In genomic region chr10:86400705-86401587, GRCh38 we compare ENCODE assay signal across 1 cellular context.
TF ChIP-seq lines count a peak whose summit lies in the region.

No MANE protein-coding gene starts in this region.

TF ChIP-seq in HepG2, 621 proteins besides CTCF, POLR2A, EP300 and RAD21 (continued from another document and continues in another):
- TF ChIP-seq, protein P1, sequence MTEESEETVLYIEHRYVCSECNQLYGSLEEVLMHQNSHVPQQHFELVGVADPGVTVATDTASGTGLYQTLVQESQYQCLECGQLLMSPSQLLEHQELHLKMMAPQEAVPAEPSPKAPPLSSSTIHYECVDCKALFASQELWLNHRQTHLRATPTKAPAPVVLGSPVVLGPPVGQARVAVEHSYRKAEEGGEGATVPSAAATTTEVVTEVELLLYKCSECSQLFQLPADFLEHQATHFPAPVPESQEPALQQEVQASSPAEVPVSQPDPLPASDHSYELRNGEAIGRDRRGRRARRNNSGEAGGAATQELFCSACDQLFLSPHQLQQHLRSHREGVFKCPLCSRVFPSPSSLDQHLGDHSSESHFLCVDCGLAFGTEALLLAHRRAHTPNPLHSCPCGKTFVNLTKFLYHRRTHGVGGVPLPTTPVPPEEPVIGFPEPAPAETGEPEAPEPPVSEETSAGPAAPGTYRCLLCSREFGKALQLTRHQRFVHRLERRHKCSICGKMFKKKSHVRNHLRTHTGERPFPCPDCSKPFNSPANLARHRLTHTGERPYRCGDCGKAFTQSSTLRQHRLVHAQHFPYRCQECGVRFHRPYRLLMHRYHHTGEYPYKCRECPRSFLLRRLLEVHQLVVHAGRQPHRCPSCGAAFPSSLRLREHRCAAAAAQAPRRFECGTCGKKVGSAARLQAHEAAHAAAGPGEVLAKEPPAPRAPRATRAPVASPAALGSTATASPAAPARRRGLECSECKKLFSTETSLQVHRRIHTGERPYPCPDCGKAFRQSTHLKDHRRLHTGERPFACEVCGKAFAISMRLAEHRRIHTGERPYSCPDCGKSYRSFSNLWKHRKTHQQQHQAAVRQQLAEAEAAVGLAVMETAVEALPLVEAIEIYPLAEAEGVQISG (CRISPR knock-in tag; IDR thresholded peaks at IDR 0.05), result no peak; the same call in 1 of the 2 replicates
- peak; percentile 54; the same call in 1 of the 2 replicates for TF ChIP-seq ZFY (CRISPR knock-in tag; IDR thresholded peaks at IDR 0.05)
- TF ChIP-seq, protein P2, sequence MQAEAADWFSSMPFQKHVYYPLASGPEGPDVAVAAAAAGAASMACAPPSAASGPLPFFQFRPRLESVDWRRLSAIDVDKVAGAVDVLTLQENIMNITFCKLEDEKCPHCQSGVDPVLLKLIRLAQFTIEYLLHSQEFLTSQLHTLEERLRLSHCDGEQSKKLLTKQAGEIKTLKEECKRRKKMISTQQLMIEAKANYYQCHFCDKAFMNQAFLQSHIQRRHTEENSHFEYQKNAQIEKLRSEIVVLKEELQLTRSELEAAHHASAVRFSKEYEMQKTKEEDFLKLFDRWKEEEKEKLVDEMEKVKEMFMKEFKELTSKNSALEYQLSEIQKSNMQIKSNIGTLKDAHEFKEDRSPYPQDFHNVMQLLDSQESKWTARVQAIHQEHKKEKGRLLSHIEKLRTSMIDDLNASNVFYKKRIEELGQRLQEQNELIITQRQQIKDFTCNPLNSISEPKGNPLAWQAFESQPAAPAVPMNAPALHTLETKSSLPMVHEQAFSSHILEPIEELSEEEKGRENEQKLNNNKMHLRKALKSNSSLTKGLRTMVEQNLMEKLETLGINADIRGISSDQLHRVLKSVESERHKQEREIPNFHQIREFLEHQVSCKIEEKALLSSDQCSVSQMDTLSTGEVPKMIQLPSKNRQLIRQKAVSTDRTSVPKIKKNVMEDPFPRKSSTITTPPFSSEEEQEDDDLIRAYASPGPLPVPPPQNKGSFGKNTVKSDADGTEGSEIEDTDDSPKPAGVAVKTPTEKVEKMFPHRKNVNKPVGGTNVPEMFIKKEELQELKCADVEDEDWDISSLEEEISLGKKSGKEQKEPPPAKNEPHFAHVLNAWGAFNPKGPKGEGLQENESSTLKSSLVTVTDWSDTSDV (CRISPR knock-in tag; IDR thresholded peaks at IDR 0.05), result no peak
- TF ChIP-seq ZNF841 (CRISPR knock-in tag; IDR thresholded peaks at IDR 0.05; ENCODE audit: borderline replicate concordance), result no peak
- TF ChIP-seq, protein P3, sequence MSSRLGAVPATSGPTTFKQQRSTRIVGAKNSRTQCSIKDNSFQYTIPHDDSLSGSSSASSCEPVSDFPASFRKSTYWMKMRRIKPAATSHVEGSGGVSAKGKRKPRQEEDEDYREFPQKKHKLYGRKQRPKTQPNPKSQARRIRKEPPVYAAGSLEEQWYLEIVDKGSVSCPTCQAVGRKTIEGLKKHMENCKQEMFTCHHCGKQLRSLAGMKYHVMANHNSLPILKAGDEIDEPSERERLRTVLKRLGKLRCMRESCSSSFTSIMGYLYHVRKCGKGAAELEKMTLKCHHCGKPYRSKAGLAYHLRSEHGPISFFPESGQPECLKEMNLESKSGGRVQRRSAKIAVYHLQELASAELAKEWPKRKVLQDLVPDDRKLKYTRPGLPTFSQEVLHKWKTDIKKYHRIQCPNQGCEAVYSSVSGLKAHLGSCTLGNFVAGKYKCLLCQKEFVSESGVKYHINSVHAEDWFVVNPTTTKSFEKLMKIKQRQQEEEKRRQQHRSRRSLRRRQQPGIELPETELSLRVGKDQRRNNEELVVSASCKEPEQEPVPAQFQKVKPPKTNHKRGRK (CRISPR knock-in tag; IDR thresholded peaks at IDR 0.05), result no peak
- TF ChIP-seq ZNF615 (CRISPR knock-in tag; IDR thresholded peaks at IDR 0.05; ENCODE audit: borderline replicate concordance), result no peak
- TF ChIP-seq MXD1 (CRISPR knock-in tag; IDR thresholded peaks at IDR 0.05), result peak; percentile 60; the same call in 1 of the 2 replicates
- TF ChIP-seq ZNF761 (CRISPR knock-in tag; conservative IDR thresholded peaks at IDR 0.05), result 0 out of 2 replicates have a peak, but pooled peaks have one; percentile 40
- no peak for TF ChIP-seq TOE1 (CRISPR knock-in tag; IDR thresholded peaks at IDR 0.05)
- TF ChIP-seq, protein P4, sequence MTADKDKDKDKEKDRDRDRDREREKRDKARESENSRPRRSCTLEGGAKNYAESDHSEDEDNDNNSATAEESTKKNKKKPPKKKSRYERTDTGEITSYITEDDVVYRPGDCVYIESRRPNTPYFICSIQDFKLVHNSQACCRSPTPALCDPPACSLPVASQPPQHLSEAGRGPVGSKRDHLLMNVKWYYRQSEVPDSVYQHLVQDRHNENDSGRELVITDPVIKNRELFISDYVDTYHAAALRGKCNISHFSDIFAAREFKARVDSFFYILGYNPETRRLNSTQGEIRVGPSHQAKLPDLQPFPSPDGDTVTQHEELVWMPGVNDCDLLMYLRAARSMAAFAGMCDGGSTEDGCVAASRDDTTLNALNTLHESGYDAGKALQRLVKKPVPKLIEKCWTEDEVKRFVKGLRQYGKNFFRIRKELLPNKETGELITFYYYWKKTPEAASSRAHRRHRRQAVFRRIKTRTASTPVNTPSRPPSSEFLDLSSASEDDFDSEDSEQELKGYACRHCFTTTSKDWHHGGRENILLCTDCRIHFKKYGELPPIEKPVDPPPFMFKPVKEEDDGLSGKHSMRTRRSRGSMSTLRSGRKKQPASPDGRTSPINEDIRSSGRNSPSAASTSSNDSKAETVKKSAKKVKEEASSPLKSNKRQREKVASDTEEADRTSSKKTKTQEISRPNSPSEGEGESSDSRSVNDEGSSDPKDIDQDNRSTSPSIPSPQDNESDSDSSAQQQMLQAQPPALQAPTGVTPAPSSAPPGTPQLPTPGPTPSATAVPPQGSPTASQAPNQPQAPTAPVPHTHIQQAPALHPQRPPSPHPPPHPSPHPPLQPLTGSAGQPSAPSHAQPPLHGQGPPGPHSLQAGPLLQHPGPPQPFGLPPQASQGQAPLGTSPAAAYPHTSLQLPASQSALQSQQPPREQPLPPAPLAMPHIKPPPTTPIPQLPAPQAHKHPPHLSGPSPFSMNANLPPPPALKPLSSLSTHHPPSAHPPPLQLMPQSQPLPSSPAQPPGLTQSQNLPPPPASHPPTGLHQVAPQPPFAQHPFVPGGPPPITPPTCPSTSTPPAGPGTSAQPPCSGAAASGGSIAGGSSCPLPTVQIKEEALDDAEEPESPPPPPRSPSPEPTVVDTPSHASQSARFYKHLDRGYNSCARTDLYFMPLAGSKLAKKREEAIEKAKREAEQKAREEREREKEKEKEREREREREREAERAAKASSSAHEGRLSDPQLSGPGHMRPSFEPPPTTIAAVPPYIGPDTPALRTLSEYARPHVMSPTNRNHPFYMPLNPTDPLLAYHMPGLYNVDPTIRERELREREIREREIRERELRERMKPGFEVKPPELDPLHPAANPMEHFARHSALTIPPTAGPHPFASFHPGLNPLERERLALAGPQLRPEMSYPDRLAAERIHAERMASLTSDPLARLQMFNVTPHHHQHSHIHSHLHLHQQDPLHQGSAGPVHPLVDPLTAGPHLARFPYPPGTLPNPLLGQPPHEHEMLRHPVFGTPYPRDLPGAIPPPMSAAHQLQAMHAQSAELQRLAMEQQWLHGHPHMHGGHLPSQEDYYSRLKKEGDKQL (CRISPR knock-in tag; IDR thresholded peaks at IDR 0.05; ENCODE audit: low read depth), result no peak
- no peak for TF ChIP-seq ZNF749 (CRISPR knock-in tag; IDR thresholded peaks at IDR 0.05; ENCODE audit: borderline replicate concordance)
- no peak for TF ChIP-seq HHEX (CRISPR knock-in tag; IDR thresholded peaks at IDR 0.05)
- TF ChIP-seq TMF1 (CRISPR knock-in tag; IDR thresholded peaks at IDR 0.05; ENCODE audit: low read depth), result 0 out of 2 replicates have a peak, but pooled peaks have one; percentile 26
- no peak for TF ChIP-seq ZHX2 (IDR thresholded peaks at IDR 0.05; ENCODE audit: low read depth)
- TF ChIP-seq ZHX2 (CRISPR knock-in tag; IDR thresholded peaks at IDR 0.05; ENCODE audit: borderline replicate concordance), result no peak; the same call in 1 of the 2 replicates
- 0 out of 2 replicates have a peak, but pooled peaks have one; percentile 27 for TF ChIP-seq MAF1 (CRISPR knock-in tag; IDR thresholded peaks at IDR 0.05; ENCODE audit: borderline replicate concordance)
- TF ChIP-seq ATF7 (IDR thresholded peaks at IDR 0.05), result no peak
- no peak for TF ChIP-seq ATF7 (CRISPR knock-in tag; IDR thresholded peaks at IDR 0.05)
- no peak for TF ChIP-seq ZKSCAN5 (CRISPR knock-in tag; IDR thresholded peaks at IDR 0.05)
- 0 out of 2 replicates have a peak, but pooled peaks have one; percentile 52 for TF ChIP-seq ZNF225 (CRISPR knock-in tag; IDR thresholded peaks at IDR 0.05)
- TF ChIP-seq, protein P5, sequence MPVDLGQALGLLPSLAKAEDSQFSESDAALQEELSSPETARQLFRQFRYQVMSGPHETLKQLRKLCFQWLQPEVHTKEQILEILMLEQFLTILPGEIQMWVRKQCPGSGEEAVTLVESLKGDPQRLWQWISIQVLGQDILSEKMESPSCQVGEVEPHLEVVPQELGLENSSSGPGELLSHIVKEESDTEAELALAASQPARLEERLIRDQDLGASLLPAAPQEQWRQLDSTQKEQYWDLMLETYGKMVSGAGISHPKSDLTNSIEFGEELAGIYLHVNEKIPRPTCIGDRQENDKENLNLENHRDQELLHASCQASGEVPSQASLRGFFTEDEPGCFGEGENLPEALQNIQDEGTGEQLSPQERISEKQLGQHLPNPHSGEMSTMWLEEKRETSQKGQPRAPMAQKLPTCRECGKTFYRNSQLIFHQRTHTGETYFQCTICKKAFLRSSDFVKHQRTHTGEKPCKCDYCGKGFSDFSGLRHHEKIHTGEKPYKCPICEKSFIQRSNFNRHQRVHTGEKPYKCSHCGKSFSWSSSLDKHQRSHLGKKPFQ (CRISPR knock-in tag; IDR thresholded peaks at IDR 0.05; ENCODE audit: insufficient replicate concordance), result peak; percentile 39
- TF ChIP-seq GMEB2 (CRISPR knock-in tag; IDR thresholded peaks at IDR 0.05; ENCODE audit: low read depth), result no peak
- no peak for TF ChIP-seq LBX2 (CRISPR knock-in tag; IDR thresholded peaks at IDR 0.05; ENCODE audit: borderline replicate concordance)
- no peak for TF ChIP-seq RARA (CRISPR knock-in tag; IDR thresholded peaks at IDR 0.05)
- TF ChIP-seq TGIF2 (CRISPR knock-in tag; IDR thresholded peaks at IDR 0.05), result no peak
- TF ChIP-seq ZBTB7A (CRISPR knock-in tag; IDR thresholded peaks at IDR 0.05), result no peak
- TF ChIP-seq MAFK (conservative IDR thresholded peaks at IDR 0.05 in 1 of 2, IDR thresholded peaks at IDR 0.05 in 1 of 2; ENCODE audit: low read length in 2 of 2), result no peak
- TF ChIP-seq RCOR2 (CRISPR knock-in tag; IDR thresholded peaks at IDR 0.05), result peak; percentile 61; the same call in 1 of the 2 replicates
